Comparison of ENCODE assay signal across 1 cellular context in the genomic region with DNA sequence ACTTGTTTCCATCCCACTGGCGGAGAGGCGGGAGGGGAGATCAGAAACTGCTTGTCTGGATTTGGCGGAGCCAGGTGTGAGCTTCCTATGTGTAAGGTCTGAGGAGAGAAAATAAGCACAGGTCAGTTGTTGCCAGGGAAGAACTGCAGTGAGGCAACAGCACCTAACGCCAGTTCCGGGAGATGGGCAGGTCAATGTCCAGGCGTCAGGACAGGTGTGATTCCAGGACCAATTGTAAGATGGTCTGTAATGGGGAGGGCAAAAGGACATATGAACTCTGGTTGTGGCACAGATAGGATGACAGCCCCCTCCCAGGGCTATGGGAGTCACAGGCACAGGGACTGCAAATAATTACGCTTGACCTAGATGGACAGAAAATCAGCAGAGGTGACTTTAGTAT.
TF ChIP-seq lines count a peak whose summit lies in the region.

No MANE protein-coding gene starts in this region.

TF ChIP-seq in GM23338, 12 proteins besides CTCF, POLR2A, EP300 and RAD21 (continued from another document):
- TF ChIP-seq ZNF462 (CRISPR knock-in tag; IDR thresholded peaks at IDR 0.05), result no peak
- no peak for TF ChIP-seq ETS1 (IDR thresholded peaks at IDR 0.05)
- TF ChIP-seq POLR2AphosphoS5 (IDR thresholded peaks at IDR 0.05; ENCODE audit: low read depth), result no peak
- no peak for TF ChIP-seq JUNB (IDR thresholded peaks at IDR 0.05; ENCODE audit: unreplicated experiment)
TF ChIP-seq in GM23338: peak in this region for 0.
